In genomic region chr2:203240491-203240890, GRCh38 we compare ENCODE assay signal across 9 cellular contexts. TPM values are rescaled to one million over a fixed set of nuclear protein-coding genes. Genes with fewer than 3 reads are reported as not detected.
DNase-seq lines count a peak whose midpoint lies in the region; ATAC-seq and TF ChIP-seq lines count a peak whose summit lies in the region.
"Had no signal": no experiment of that assay in that cellular context is flagged by ENCODE, and none has a peak within 500 bp of the region (broad histone marks: within the 10 kb centered on the region; RNA-seq: fewer than 3 reads in every experiment).

No MANE protein-coding gene starts in this region.

- H3K27ac Mint-ChIP-seq in activated naive CD8-positive, alpha-beta T cell treated with anti-CD3 and anti-CD28 coated beads for 36 hours, result peak overlapping the region; percentile 100

- H3K4me3 Mint-ChIP-seq in activated naive CD8-positive, alpha-beta T cell treated with anti-CD3 and anti-CD28 coated beads for 36 hours, result peak overlapping the region; percentile 98

- H2BK15ac ChIP-seq in mesenchymal stem cell (ENCODE audit: low read depth, poor library complexity, severe bottlenecking), result no peak overlapping the region

- peaks cover 3% of the 10 kb centered on the region for H3K4me1 ChIP-seq in mesenchymal stem cell (ENCODE audit: control insufficient read depth, insufficient read depth, low read depth, low read length)

- H4K8ac ChIP-seq in mesenchymal stem cell (ENCODE audit: low read length), result no peak overlapping the region

- DNase-seq in AML-193 (lab: John Stamatoyannopoulos, UW) (peak; percentile 8 to 14), HFF-Myc (ENCODE audit: extremely low read depth, low read depth) (no peak), mesenchymal stem cell (no peak), HCEC 1CT (no peak), A172 (ENCODE audit: low spot score) (no peak)
- no peak for DNase-seq in activated naive CD8-positive, alpha-beta T cell treated with anti-CD3 and anti-CD28 coated beads for 36 hours
- DNase-seq: stimulated activated naive CD4-positive, alpha-beta T cell treated with Interleukin-2 at 50 U/mL for 16 hours had no signal

- H3K27ac ChIP-seq in mesenchymal stem cell (ENCODE audit: low read length, poor library complexity, severe bottlenecking), result no peak overlapping the region

- H3K36me3 Mint-ChIP-seq in activated naive CD8-positive, alpha-beta T cell treated with anti-CD3 and anti-CD28 coated beads for 36 hours, result peaks cover 35% of the 10 kb centered on the region

- H3K18ac ChIP-seq in mesenchymal stem cell (ENCODE audit: low read depth in 1 of 2, low read length in 2 of 2), result no peak overlapping the region

- no peak overlapping the region for H2BK12ac ChIP-seq in mesenchymal stem cell (ENCODE audit: low read length in 2 of 2)

- no peak overlapping the region for H4K91ac ChIP-seq in mesenchymal stem cell (ENCODE audit: low read length)

- no peak overlapping the region for H2BK120ac ChIP-seq in mesenchymal stem cell (ENCODE audit: low read depth, low read length)

- H3K23ac ChIP-seq in mesenchymal stem cell (ENCODE audit: low read length in 2 of 2), result no peak overlapping the region

- no peak overlapping the region for H2AK5ac ChIP-seq in mesenchymal stem cell (ENCODE audit: low read length, severe bottlenecking)

- H3K27me3 ChIP-seq in mesenchymal stem cell (ENCODE audit: control insufficient read depth in 1 of 2, insufficient read depth in 1 of 2, low read length in 2 of 2), result no peaks in the 10 kb centered on the region

- no peak overlapping the region for H2BK5ac ChIP-seq in mesenchymal stem cell (ENCODE audit: low read depth, low read length, poor library complexity, severe bottlenecking)

- no peak overlapping the region for H3K4ac ChIP-seq in mesenchymal stem cell (ENCODE audit: low read depth in 1 of 2, low read length in 2 of 2)

- peaks cover 35% of the 10 kb centered on the region for H3K4me1 Mint-ChIP-seq in activated naive CD8-positive, alpha-beta T cell treated with anti-CD3 and anti-CD28 coated beads for 36 hours

- peak overlapping the region; percentile 74 for H3K4me3 ChIP-seq in HFF-Myc (replicated peaks; ENCODE audit: low read depth, low read length)
- peak overlapping the region in 1 of 2 experiments; percentile 97 for H3K4me3 ChIP-seq in mesenchymal stem cell (ENCODE audit: insufficient read depth in 1 of 2, low read depth in 1 of 2, low read length in 2 of 2)

- peaks cover 19% of the 10 kb centered on the region for H3K79me1 ChIP-seq in mesenchymal stem cell (replicated peaks; ENCODE audit: low read length, poor library complexity, severe bottlenecking)

- H3K4me2 ChIP-seq in mesenchymal stem cell (ENCODE audit: low read length, poor library complexity, severe bottlenecking), result no peak overlapping the region

- H3K36me3 ChIP-seq in mesenchymal stem cell (ENCODE audit: control insufficient read depth in 1 of 2, insufficient read depth in 2 of 2, low read depth in 1 of 2, low read length in 2 of 2), result peaks cover 9 to 16% of the 10 kb centered on the region in 2 experiments

- TF ChIP-seq CTCF in HFF-Myc (IDR thresholded peaks at IDR 0.05; ENCODE audit: low read depth, low read length, missing control alignments), result no peak

- no peaks in the 10 kb centered on the region for H3K27me3 Mint-ChIP-seq in activated naive CD8-positive, alpha-beta T cell treated with anti-CD3 and anti-CD28 coated beads for 36 hours

- H3K9me3 Mint-ChIP-seq in activated naive CD8-positive, alpha-beta T cell treated with anti-CD3 and anti-CD28 coated beads for 36 hours, result no peaks in the 10 kb centered on the region

- no peak for ATAC-seq in HG02852 (IDR thresholded peaks at IDR 0.05; ENCODE audit: unreplicated experiment)
- no peak for ATAC-seq in HG03039 (IDR thresholded peaks at IDR 0.05; ENCODE audit: unreplicated experiment)

- WGBS in mesenchymal stem cell, result 93% methylated on average over 5 of the region's 5 CpGs

- no peaks in the 10 kb centered on the region for H3K9me3 ChIP-seq in mesenchymal stem cell (ENCODE audit: control insufficient read depth, low read length)

- H3K14ac ChIP-seq in mesenchymal stem cell (ENCODE audit: low read length in 2 of 2), result no peak overlapping the region

- H3K9ac ChIP-seq in mesenchymal stem cell (ENCODE audit: low read length), result peak overlapping the region; percentile 99

- H2AFZ ChIP-seq in mesenchymal stem cell (ENCODE audit: low read depth, low read length), result no peak overlapping the region

RNA-seq across cellular contexts. Expression of gene CYP20A1, which starts 1.7 kb away (rescaled TPM):
- total RNA-seq in activated naive CD8-positive, alpha-beta T cell treated with anti-CD3 and anti-CD28 coated beads for 36 hours, result 10 to 100 TPM; 19.8 to 20.6 TPM
- polyA plus RNA-seq in mesenchymal stem cell (2013, experiment 1 of 2), result 13.5 TPM
- 12.3 TPM for polyA plus RNA-seq in mesenchymal stem cell (2013, experiment 2 of 2)
- 20.8 and 23.1 TPM in 2 replicates for total RNA-seq in A172 (2014; rRNA removed; shearing (Covaris generic))

Comparison
In these comparisons a context has a peak if more than half of its experiments do, and no peak if none do; other contexts are left out.
1. DNase-seq: peak in AML-193 (2 of 2); none in HFF-Myc (single experiment), activated naive CD8-positive, alpha-beta T cell treated with anti-CD3 and anti-CD28 coated beads for 36 hours (single experiment), mesenchymal stem cell (single experiment), HCEC 1CT (single experiment) and A172 (single experiment).